ENCODE assay signal across 19 cellular contexts in the genomic region with DNA sequence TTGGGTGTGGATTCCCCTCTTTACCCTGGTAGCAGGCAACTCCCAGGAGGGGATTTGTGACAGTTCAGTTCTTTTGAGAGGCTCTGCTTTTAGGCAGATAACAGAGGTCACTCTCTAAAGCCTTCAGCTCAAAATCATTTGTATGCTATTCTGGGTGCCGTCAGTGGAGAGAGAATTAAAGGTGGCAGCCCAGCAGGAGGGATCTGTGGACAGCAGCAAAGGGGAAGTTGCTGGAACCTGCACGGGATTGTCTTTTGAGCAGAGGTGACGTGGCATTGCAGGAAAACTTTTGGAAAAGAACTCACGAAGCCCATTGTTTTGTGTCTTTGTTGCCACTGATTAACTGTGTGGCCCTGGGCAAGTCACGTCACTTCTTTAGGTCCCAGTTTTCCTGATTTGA.
A peak's percentile ranks its signal among the peaks of the same experiment; 100 is the strongest.
DNase-seq lines count a peak whose midpoint lies in the region; ATAC-seq, FAIRE-seq and TF ChIP-seq lines count a peak whose summit lies in the region.
"Had no signal": no experiment of that assay in that cellular context is flagged by ENCODE, and none has a peak within 500 bp of the region (broad histone marks: within the 10 kb centered on the region; RNA-seq: fewer than 3 reads in every experiment).

No MANE protein-coding gene starts in this region.

- no peak for ATAC-seq in HG03457 (IDR thresholded peaks at IDR 0.05; ENCODE audit: unreplicated experiment)
- ATAC-seq: PC-3 had no signal

- H3K27me3 Mint-ChIP-seq in brain, result no peaks in the 10 kb centered on the region
- peaks cover 3% of the 10 kb centered on the region for H3K27me3 Mint-ChIP-seq in nephron progenitor cell (ENCODE audit: low read depth, poor library complexity)
- H3K27me3 Mint-ChIP-seq: CD4-positive, alpha-beta memory T cell had no signal

- H3K4me2 ChIP-seq in BLaER1 treated with 17β-estradiol and CSF1 and Interleukin-3, amounts not matched to agents 10 nM and 100 nM, result peak overlapping the region in 7 of 11 experiments; percentile 3 to 53 (median 26); a peak in 7 of 22 replicates
- no peak overlapping the region for H3K4me2 ChIP-seq in Karpas-422 (ENCODE audit: low read depth, low read length, poor library complexity, severe bottlenecking)

- H3K79me2 ChIP-seq in Karpas-422 (ENCODE audit: low read length), result no peaks in the 10 kb centered on the region

- TF ChIP-seq CTCF in brain (conservative IDR thresholded peaks at IDR 0.05), result no peak
- TF ChIP-seq CTCF in nephron progenitor cell (IDR thresholded peaks at IDR 0.05), result no peak

- H3K36me3 Mint-ChIP-seq in brain (peaks cover 7% of the 10 kb centered on the region), nephron progenitor cell (ENCODE audit: low read depth) (peaks cover under 1% of the 10 kb centered on the region)

- H3K4me3 ChIP-seq in BLaER1 treated with 17β-estradiol and CSF1 and Interleukin-3, amounts not matched to agents 10 nM and 100 nM, result no peak overlapping the region
- no peak overlapping the region for H3K4me3 ChIP-seq in Karpas-422 (ENCODE audit: low read length)

- peaks cover 0 to 12% (median 3%) of the 10 kb centered on the region in 11 experiments; a peak in 4 of 22 replicates for H3K36me3 ChIP-seq in BLaER1 treated with 17β-estradiol and CSF1 and Interleukin-3, amounts not matched to agents 10 nM and 100 nM
- H3K36me3 ChIP-seq in Karpas-422 (ENCODE audit: insufficient read depth, low read length), result no peaks in the 10 kb centered on the region

- no peaks in the 10 kb centered on the region for H3K27me3 ChIP-seq in BLaER1 treated with 17β-estradiol and CSF1 and Interleukin-3, amounts not matched to agents 10 nM and 100 nM
- no peaks in the 10 kb centered on the region for H3K27me3 ChIP-seq in Karpas-422 (ENCODE audit: low read length)

- H3K4me1 Mint-ChIP-seq in brain, result peaks cover 46% of the 10 kb centered on the region
- H3K4me1 Mint-ChIP-seq in nephron progenitor cell, result peaks cover 6% of the 10 kb centered on the region

- no peak for FAIRE-seq in GM19239 (lab: Jason Lieb, UNC)
- FAIRE-seq: G401.6, GM12892 had no signal

- DNase-seq in KBM-7, result peak; percentile 66
- DNase-seq in nephron progenitor cell, result no peak
- no peak for DNase-seq in Karpas-422
- DNase-seq in GM19239 (ENCODE audit: insufficient read length, low spot score), result no peak
- DNase-seq in SIG-M5 treated with dmso at 0.1 percent for 504 hours (lab: John Stamatoyannopoulos, UW; ENCODE audit: unreplicated experiment), result no peak
- DNase-seq: AML-193; CD4-positive, alpha-beta memory T cell; DMS79; KG1; NCI-H1105; NCI-H187; NCI-H69; NK-92 treated with Interleukin-12 subunit alpha and Interleukin-12 subunit beta, amount 100 ng/mL, for 24 hours; PC-3 had no signal

- in situ Hi-C loops in KBM-7 (cut with MboI; ENCODE audit: low pct_unique_long_range_greater_than_20kb, low sequenced_read_pairs), result no loop called here

- no peaks in the 10 kb centered on the region for H3K9me2 ChIP-seq in Karpas-422 (replicated peaks; ENCODE audit: insufficient read depth, low read length)

- H2AFZ ChIP-seq in Karpas-422 (ENCODE audit: low read length), result no peak overlapping the region

- peaks cover 0 to 77% (median 46%) of the 10 kb centered on the region in 10 experiments; a peak in 17 of 20 replicates for H3K4me1 ChIP-seq in BLaER1 treated with 17β-estradiol and CSF1 and Interleukin-3, amounts not matched to agents 10 nM and 100 nM
- no peaks in the 10 kb centered on the region for H3K4me1 ChIP-seq in Karpas-422 (ENCODE audit: low read length)

- H3K9ac ChIP-seq in BLaER1 treated with 17β-estradiol and CSF1 and Interleukin-3, amounts not matched to agents 10 nM and 100 nM, result 0 out of 22 replicates have a peak overlapping the region, but pooled peaks of 2 of the 11 experiments have one; percentile 0 to 5
- H3K9ac ChIP-seq in Karpas-422 (ENCODE audit: low read length), result no peak overlapping the region

- H4K20me1 ChIP-seq in BLaER1 treated with 17β-estradiol and CSF1 and Interleukin-3, amounts not matched to agents 10 nM and 100 nM, result no peaks in the 10 kb centered on the region
- no peaks in the 10 kb centered on the region for H4K20me1 ChIP-seq in Karpas-422 (ENCODE audit: insufficient read depth, low read depth, low read length)

- H3K27ac ChIP-seq in BLaER1 treated with 17β-estradiol and CSF1 and Interleukin-3, amounts not matched to agents 10 nM and 100 nM, result peak overlapping the region in 5 of 11 experiments; percentile 4 to 26 (median 17); a peak in 3 of 22 replicates
- H3K27ac ChIP-seq in Karpas-422 (ENCODE audit: low read length), result no peak overlapping the region

- H3K27ac Mint-ChIP-seq in brain, result peak overlapping the region in 3 of 5 experiments; percentile 52 to 87 (median 63)
- peak overlapping the region; percentile 65 for H3K27ac Mint-ChIP-seq in nephron progenitor cell

- H3K4me3 Mint-ChIP-seq in brain, result no peak overlapping the region
- H3K4me3 Mint-ChIP-seq in nephron progenitor cell, result no peak overlapping the region
- H3K4me3 Mint-ChIP-seq: CD4-positive, alpha-beta memory T cell had no signal

- H3K9me3 Mint-ChIP-seq in brain, result peaks cover 0 to 2% (median 0%) of the 10 kb centered on the region in 5 experiments
- H3K9me3 Mint-ChIP-seq in nephron progenitor cell, result no peaks in the 10 kb centered on the region
- H3K9me3 Mint-ChIP-seq: CD4-positive, alpha-beta memory T cell had no signal

- no peaks in the 10 kb centered on the region for H3K9me3 ChIP-seq in BLaER1 treated with 17β-estradiol and CSF1 and Interleukin-3, amounts not matched to agents 10 nM and 100 nM (replicated peaks in 1 of 11)
- H3K9me3 ChIP-seq in Karpas-422 (ENCODE audit: low read length), result no peaks in the 10 kb centered on the region
